Comparison of ENCODE assay signal across 1 cellular context in the genomic region with DNA sequence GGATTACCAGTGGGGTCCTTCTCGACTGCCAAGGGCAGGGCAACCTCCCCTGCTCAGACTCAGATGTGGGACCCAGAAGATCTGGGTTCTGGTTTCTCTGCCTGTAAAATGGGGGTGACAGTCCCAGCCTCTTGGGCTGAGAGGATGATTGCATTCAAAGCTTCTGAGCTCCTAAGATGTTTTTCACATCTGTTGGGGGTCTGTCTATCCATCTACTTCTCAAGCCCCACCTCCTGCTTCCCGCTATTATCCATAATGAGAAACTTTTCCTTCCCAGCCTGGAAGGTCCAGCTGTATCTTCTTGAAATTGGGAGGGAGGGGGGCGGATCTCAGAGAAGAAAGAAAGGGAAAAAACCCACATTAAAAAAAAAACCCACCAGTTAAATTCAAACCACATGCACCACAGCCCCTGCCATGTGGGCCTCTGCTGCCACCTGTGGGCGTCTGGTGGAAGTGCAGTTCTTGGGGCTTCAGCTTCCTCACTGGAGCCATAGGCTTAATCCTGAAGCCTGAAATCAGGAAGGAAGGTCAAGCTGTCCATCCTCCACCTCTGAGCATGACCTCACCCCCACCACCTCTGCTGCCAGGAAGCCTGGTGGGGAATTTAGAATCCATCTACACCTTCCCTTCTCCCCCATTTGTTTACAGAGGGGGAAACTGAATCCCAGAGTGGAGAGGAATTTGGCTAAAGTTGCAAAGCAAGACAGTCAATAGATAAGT.
TF ChIP-seq lines count a peak whose summit lies in the region.

No MANE protein-coding gene starts in this region.

TF ChIP-seq in GM12878, 131 proteins besides CTCF, POLR2A, EP300 and RAD21 (continued from another document):
- TF ChIP-seq, protein P1, sequence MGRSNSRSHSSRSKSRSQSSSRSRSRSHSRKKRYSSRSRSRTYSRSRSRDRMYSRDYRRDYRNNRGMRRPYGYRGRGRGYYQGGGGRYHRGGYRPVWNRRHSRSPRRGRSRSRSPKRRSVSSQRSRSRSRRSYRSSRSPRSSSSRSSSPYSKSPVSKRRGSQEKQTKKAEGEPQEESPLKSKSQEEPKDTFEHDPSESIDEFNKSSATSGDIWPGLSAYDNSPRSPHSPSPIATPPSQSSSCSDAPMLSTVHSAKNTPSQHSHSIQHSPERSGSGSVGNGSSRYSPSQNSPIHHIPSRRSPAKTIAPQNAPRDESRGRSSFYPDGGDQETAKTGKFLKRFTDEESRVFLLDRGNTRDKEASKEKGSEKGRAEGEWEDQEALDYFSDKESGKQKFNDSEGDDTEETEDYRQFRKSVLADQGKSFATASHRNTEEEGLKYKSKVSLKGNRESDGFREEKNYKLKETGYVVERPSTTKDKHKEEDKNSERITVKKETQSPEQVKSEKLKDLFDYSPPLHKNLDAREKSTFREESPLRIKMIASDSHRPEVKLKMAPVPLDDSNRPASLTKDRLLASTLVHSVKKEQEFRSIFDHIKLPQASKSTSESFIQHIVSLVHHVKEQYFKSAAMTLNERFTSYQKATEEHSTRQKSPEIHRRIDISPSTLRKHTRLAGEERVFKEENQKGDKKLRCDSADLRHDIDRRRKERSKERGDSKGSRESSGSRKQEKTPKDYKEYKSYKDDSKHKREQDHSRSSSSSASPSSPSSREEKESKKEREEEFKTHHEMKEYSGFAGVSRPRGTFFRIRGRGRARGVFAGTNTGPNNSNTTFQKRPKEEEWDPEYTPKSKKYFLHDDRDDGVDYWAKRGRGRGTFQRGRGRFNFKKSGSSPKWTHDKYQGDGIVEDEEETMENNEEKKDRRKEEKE (IDR thresholded peaks at IDR 0.05): no peak
- TF ChIP-seq TBL1XR1 (IDR thresholded peaks at IDR 0.05; ENCODE audit: low read depth, low read length) (no peak), PAX5 (IDR thresholded peaks at IDR 0.05; ENCODE audit: borderline replicate concordance, low read depth, low read length) (no peak), POU2F2 (IDR thresholded peaks at IDR 0.05; ENCODE audit: borderline replicate concordance, low read depth, low read length) (peak; percentile 57; the same call in 1 of the 3 replicates), STAT1 (conservative IDR thresholded peaks at IDR 0.05) (no peak), TARDBP (IDR thresholded peaks at IDR 0.05; ENCODE audit: borderline replicate concordance) (no peak), KLF5 (IDR thresholded peaks at IDR 0.05; ENCODE audit: partially characterized antibody) (no peak), RCOR1 (conservative IDR thresholded peaks at IDR 0.05; ENCODE audit: low read depth, low read length) (0 out of 2 replicates have a peak, but pooled peaks have one; percentile 54), CHD2 (IDR thresholded peaks at IDR 0.05; ENCODE audit: borderline replicate concordance, low read depth, low read length) (no peak), SP1 (IDR thresholded peaks at IDR 0.05; ENCODE audit: low read depth, low read length) (no peak), SUZ12 (IDR thresholded peaks at IDR 0.05; ENCODE audit: unreplicated experiment) (no peak), HDAC2 (IDR thresholded peaks at IDR 0.05) (no peak), CREB1 (IDR thresholded peaks at IDR 0.05; ENCODE audit: low read depth) (no peak), SIX5 (IDR thresholded peaks at IDR 0.05; ENCODE audit: low read depth, low read length, severe bottlenecking) (no peak), NR2C1 (IDR thresholded peaks at IDR 0.05) (no peak), NFIC (IDR thresholded peaks at IDR 0.05; ENCODE audit: low read depth, low read length) (no peak), MEF2A (IDR thresholded peaks at IDR 0.05; ENCODE audit: insufficient read depth, low read depth, low read length) (0 out of 2 replicates have a peak, but pooled peaks have one; percentile 15), CBX3 (IDR thresholded peaks at IDR 0.05; ENCODE audit: borderline replicate concordance, low read depth) (no peak), NFXL1 (IDR thresholded peaks at IDR 0.05; ENCODE audit: borderline replicate concordance) (no peak)
- TF ChIP-seq, protein P2, sequence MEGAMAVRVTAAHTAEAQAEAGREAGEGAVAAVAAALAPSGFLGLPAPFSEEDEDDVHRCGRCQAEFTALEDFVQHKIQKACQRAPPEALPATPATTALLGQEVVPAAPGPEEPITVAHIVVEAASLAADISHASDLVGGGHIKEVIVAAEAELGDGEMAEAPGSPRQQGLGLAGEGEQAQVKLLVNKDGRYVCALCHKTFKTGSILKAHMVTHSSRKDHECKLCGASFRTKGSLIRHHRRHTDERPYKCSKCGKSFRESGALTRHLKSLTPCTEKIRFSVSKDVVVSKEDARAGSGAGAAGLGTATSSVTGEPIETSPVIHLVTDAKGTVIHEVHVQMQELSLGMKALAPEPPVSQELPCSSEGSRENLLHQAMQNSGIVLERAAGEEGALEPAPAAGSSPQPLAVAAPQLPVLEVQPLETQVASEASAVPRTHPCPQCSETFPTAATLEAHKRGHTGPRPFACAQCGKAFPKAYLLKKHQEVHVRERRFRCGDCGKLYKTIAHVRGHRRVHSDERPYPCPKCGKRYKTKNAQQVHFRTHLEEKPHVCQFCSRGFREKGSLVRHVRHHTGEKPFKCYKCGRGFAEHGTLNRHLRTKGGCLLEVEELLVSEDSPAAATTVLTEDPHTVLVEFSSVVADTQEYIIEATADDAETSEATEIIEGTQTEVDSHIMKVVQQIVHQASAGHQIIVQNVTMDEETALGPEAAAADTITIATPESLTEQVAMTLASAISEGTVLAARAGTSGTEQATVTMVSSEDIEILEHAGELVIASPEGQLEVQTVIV (IDR thresholded peaks at IDR 0.05; ENCODE audit: borderline replicate concordance, partially characterized antibody): no peak
- TF ChIP-seq, protein P3, sequence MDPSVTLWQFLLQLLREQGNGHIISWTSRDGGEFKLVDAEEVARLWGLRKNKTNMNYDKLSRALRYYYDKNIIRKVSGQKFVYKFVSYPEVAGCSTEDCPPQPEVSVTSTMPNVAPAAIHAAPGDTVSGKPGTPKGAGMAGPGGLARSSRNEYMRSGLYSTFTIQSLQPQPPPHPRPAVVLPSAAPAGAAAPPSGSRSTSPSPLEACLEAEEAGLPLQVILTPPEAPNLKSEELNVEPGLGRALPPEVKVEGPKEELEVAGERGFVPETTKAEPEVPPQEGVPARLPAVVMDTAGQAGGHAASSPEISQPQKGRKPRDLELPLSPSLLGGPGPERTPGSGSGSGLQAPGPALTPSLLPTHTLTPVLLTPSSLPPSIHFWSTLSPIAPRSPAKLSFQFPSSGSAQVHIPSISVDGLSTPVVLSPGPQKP (IDR thresholded peaks at IDR 0.05; ENCODE audit: low read depth, low read length): 0 out of 2 replicates have a peak, but pooled peaks have one; percentile 42
- TF ChIP-seq, protein P4, sequence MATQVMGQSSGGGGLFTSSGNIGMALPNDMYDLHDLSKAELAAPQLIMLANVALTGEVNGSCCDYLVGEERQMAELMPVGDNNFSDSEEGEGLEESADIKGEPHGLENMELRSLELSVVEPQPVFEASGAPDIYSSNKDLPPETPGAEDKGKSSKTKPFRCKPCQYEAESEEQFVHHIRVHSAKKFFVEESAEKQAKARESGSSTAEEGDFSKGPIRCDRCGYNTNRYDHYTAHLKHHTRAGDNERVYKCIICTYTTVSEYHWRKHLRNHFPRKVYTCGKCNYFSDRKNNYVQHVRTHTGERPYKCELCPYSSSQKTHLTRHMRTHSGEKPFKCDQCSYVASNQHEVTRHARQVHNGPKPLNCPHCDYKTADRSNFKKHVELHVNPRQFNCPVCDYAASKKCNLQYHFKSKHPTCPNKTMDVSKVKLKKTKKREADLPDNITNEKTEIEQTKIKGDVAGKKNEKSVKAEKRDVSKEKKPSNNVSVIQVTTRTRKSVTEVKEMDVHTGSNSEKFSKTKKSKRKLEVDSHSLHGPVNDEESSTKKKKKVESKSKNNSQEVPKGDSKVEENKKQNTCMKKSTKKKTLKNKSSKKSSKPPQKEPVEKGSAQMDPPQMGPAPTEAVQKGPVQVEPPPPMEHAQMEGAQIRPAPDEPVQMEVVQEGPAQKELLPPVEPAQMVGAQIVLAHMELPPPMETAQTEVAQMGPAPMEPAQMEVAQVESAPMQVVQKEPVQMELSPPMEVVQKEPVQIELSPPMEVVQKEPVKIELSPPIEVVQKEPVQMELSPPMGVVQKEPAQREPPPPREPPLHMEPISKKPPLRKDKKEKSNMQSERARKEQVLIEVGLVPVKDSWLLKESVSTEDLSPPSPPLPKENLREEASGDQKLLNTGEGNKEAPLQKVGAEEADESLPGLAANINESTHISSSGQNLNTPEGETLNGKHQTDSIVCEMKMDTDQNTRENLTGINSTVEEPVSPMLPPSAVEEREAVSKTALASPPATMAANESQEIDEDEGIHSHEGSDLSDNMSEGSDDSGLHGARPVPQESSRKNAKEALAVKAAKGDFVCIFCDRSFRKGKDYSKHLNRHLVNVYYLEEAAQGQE (IDR thresholded peaks at IDR 0.05; ENCODE audit: low read depth, low read length): no peak
- TF ChIP-seq, protein P5, sequence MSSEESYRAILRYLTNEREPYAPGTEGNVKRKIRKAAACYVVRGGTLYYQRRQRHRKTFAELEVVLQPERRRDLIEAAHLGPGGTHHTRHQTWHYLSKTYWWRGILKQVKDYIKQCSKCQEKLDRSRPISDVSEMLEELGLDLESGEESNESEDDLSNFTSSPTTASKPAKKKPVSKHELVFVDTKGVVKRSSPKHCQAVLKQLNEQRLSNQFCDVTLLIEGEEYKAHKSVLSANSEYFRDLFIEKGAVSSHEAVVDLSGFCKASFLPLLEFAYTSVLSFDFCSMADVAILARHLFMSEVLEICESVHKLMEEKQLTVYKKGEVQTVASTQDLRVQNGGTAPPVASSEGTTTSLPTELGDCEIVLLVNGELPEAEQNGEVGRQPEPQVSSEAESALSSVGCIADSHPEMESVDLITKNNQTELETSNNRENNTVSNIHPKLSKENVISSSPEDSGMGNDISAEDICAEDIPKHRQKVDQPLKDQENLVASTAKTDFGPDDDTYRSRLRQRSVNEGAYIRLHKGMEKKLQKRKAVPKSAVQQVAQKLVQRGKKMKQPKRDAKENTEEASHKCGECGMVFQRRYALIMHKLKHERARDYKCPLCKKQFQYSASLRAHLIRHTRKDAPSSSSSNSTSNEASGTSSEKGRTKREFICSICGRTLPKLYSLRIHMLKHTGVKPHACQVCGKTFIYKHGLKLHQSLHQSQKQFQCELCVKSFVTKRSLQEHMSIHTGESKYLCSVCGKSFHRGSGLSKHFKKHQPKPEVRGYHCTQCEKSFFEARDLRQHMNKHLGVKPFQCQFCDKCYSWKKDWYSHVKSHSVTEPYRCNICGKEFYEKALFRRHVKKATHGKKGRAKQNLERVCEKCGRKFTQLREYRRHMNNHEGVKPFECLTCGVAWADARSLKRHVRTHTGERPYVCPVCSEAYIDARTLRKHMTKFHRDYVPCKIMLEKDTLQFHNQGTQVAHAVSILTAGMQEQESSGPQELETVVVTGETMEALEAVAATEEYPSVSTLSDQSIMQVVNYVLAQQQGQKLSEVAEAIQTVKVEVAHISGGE (CRISPR knock-in tag; IDR thresholded peaks at IDR 0.05): no peak; the same call in 1 of the 2 replicates
TF ChIP-seq in GM12878: peak in this region for 28.
